14 cellular contexts compared by ENCODE assay signal in the genomic region with DNA sequence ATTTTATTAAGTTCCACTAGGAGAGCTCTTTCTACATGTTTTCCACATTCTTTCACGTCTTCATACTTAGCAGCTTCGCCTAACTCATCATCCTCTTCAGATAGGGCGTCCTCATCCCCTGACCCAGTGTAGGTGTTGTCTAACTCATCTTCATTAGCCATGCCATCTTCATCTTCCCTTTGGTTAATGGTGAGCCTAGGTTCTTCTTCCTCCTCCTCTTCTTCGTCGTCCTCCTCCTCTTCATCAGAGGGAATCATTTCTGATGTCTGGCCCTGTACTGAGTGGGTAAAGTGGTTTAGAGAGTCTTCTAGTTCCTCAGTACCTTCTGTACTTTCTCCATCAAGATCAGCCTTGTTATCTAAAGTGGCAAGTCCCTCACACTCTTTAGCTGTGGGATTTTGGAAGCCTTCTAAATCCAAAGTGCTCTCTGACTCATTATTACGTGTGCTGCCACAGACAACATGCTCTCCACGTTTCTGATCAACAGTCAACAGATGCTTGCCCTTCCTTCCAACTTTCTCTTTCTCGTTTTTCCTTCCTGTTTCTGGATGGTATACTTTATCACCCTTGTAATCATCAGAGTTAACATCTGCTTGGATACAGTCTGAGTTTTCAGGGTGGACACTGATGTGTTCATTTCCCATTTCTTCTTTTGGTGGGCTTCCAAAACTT. TPM values are rescaled to one million over a fixed set of nuclear protein-coding genes. Genes with fewer than 3 reads are reported as not detected.
DNase-seq lines count a peak whose midpoint lies in the region; ATAC-seq and TF ChIP-seq lines count a peak whose summit lies in the region.
"Had no signal": no experiment of that assay in that cellular context is flagged by ENCODE, and none has a peak within 500 bp of the region (broad histone marks: within the 10 kb centered on the region; RNA-seq: fewer than 3 reads in every experiment).

No MANE protein-coding gene starts in this region.

- no peak for TF ChIP-seq CTCF in MCF 10A (IDR thresholded peaks at IDR 0.05; ENCODE audit: unreplicated experiment)
- no peak for TF ChIP-seq CTCF in breast epithelium (IDR thresholded peaks at IDR 0.05)
- no peak for TF ChIP-seq CTCF in GM10248 (IDR thresholded peaks at IDR 0.05; ENCODE audit: control extremely low read depth, extremely low read depth, low read depth, missing control alignments)

- H3K27ac ChIP-seq in breast epithelium = no peak overlapping the region
- H3K27ac ChIP-seq in SJSA1 = peak overlapping the region; percentile 89
- H3K27ac ChIP-seq: C4-2B, left ventricle myocardium inferior, upper lobe of left lung had no signal

- no peaks in the 10 kb centered on the region for H3K27me3 Mint-ChIP-seq in MCF 10A (ENCODE audit: insufficient read depth, unreplicated experiment)
- no peaks in the 10 kb centered on the region for H3K27me3 Mint-ChIP-seq in stimulated activated naive CD8-positive, alpha-beta T cell treated with anti-CD3 and anti-CD28 coated beads, Interleukin-15, amount 100 ng/mL, for 72 hours
- H3K27me3 Mint-ChIP-seq: activated CD4-positive, alpha-beta T cell treated with anti-CD3 and anti-CD28 coated beads, Interleukin-2, amount 10 ng/mL, durations not matched to agents 7 days and 5 days; progenitor cell of endocrine pancreas had no signal

- CTCF ChIA-PET in MCF 10A (lab: Yijun Ruan, JAX) (no interaction called here), GM10248 (lab: Yijun Ruan, JAX) (interaction anchor here (0.9 to 1.8 kb wide), 4 partner anchors 10 to 29 kb away, joined by 3 to 5 read pairs (median 4); no protein-coding TSS in a partner anchor)

- intact Hi-C loops in MCF 10A (cut with micrococcal nuclease) (no loop called here), breast epithelium (cut with DNase I; ENCODE audit: low total_unique reads) (no loop called here)

- no peak for TF ChIP-seq POLR2A in breast epithelium (IDR thresholded peaks at IDR 0.05)

- POLR2A ChIA-PET in MCF 10A (lab: Yijun Ruan, JAX) = interaction anchor here (0.7 to 2.3 kb wide), 2 partner anchors 11 to 18 kb away, joined by 3 to 6 read pairs; no protein-coding TSS in a partner anchor
- POLR2A ChIA-PET in GM10248 (lab: Yijun Ruan, JAX) = no interaction called here

- BruUV-seq in MCF 10A (replicated peaks; lab: Mats Ljungman, UMichigan) = TSS peak; percentile 41

- no peaks in the 10 kb centered on the region for H3K9me3 Mint-ChIP-seq in MCF 10A (ENCODE audit: unreplicated experiment)
- H3K9me3 Mint-ChIP-seq in stimulated activated naive CD8-positive, alpha-beta T cell treated with anti-CD3 and anti-CD28 coated beads, Interleukin-15, amount 100 ng/mL, for 72 hours = no peaks in the 10 kb centered on the region
- H3K9me3 Mint-ChIP-seq: activated CD4-positive, alpha-beta T cell treated with anti-CD3 and anti-CD28 coated beads, Interleukin-2, amount 10 ng/mL, durations not matched to agents 7 days and 5 days had no signal

- H3K4me1 Mint-ChIP-seq in MCF 10A (ENCODE audit: insufficient read depth, unreplicated experiment) = peaks cover 11% of the 10 kb centered on the region
- H3K4me1 Mint-ChIP-seq in stimulated activated naive CD8-positive, alpha-beta T cell treated with anti-CD3 and anti-CD28 coated beads, Interleukin-15, amount 100 ng/mL, for 72 hours = no peaks in the 10 kb centered on the region
- H3K4me1 Mint-ChIP-seq: activated CD4-positive, alpha-beta T cell treated with anti-CD3 and anti-CD28 coated beads, Interleukin-2, amount 10 ng/mL, durations not matched to agents 7 days and 5 days had no signal

- ATAC-seq in esophagus mucosa (peak; percentile 60), GM21786 (IDR thresholded peaks at IDR 0.05; ENCODE audit: unreplicated experiment) (no peak)
- ATAC-seq in stimulated activated naive CD8-positive, alpha-beta T cell treated with anti-CD3 and anti-CD28 coated beads, Interleukin-15, amount 100 ng/mL, for 72 hours = no peak

- peaks cover 99% of the 10 kb centered on the region for H3K36me3 Mint-ChIP-seq in MCF 10A (ENCODE audit: insufficient read depth, unreplicated experiment)

- H3K9me3 ChIP-seq in breast epithelium (no peaks in the 10 kb centered on the region), SJSA1 (replicated peaks) (no peaks in the 10 kb centered on the region)
- H3K9me3 ChIP-seq: left ventricle myocardium inferior, upper lobe of left lung had no signal

- DNase-seq in MCF 10A (ENCODE audit: unreplicated experiment) (peak; percentile 54), breast epithelium (ENCODE audit: low spot score in 2 of 2) (no peak), SJSA1 (ENCODE audit: low read depth in 1 of 2, low spot score in 2 of 2) (peak; percentile 46 to 73), GM10248 (ENCODE audit: extremely low spot score) (no peak), 8988T (no peak)
- no peak for DNase-seq in stimulated activated naive CD8-positive, alpha-beta T cell treated with anti-CD3 and anti-CD28 coated beads, Interleukin-15, amount 100 ng/mL, for 72 hours
- DNase-seq: activated CD4-positive, alpha-beta T cell treated with anti-CD3 and anti-CD28 coated beads, Interleukin-2, amount 10 ng/mL, durations not matched to agents 7 days and 5 days; foreskin melanocyte; left ventricle myocardium inferior; upper lobe of left lung had no signal

- H3K27ac Mint-ChIP-seq in MCF 10A (ENCODE audit: low read depth, unreplicated experiment) = peak overlapping the region; percentile 32
- peak overlapping the region; percentile 9 to 19 for H3K27ac Mint-ChIP-seq in stimulated activated naive CD8-positive, alpha-beta T cell treated with anti-CD3 and anti-CD28 coated beads, Interleukin-15, amount 100 ng/mL, for 72 hours
- H3K27ac Mint-ChIP-seq: activated CD4-positive, alpha-beta T cell treated with anti-CD3 and anti-CD28 coated beads, Interleukin-2, amount 10 ng/mL, durations not matched to agents 7 days and 5 days; progenitor cell of endocrine pancreas had no signal

- no peak overlapping the region for H3K4me3 Mint-ChIP-seq in MCF 10A (ENCODE audit: unreplicated experiment)
- no peak overlapping the region for H3K4me3 Mint-ChIP-seq in stimulated activated naive CD8-positive, alpha-beta T cell treated with anti-CD3 and anti-CD28 coated beads, Interleukin-15, amount 100 ng/mL, for 72 hours
- H3K4me3 Mint-ChIP-seq: activated CD4-positive, alpha-beta T cell treated with anti-CD3 and anti-CD28 coated beads, Interleukin-2, amount 10 ng/mL, durations not matched to agents 7 days and 5 days had no signal

- H3K4me1 ChIP-seq in breast epithelium (no peaks in the 10 kb centered on the region), SJSA1 (replicated peaks) (peaks cover 61% of the 10 kb centered on the region)
- H3K4me1 ChIP-seq: left ventricle myocardium inferior, upper lobe of left lung had no signal

- peaks cover 14% of the 10 kb centered on the region for H3K36me3 ChIP-seq in breast epithelium
- peaks cover 84% of the 10 kb centered on the region for H3K36me3 ChIP-seq in SJSA1

- H3K27me3 ChIP-seq in breast epithelium (no peaks in the 10 kb centered on the region), SJSA1 (replicated peaks) (no peaks in the 10 kb centered on the region; the same call in 1 of the 2 replicates)
- H3K27me3 ChIP-seq: upper lobe of left lung had no signal

- no peak overlapping the region for H3K4me3 ChIP-seq in breast epithelium
- no peak overlapping the region for H3K4me3 ChIP-seq in SJSA1
- H3K4me3 ChIP-seq: left ventricle myocardium inferior, upper lobe of left lung had no signal

RNA-seq across cellular contexts. Expression of a gene that starts 31.1 kb away (rescaled TPM):
- total RNA-seq in MCF 10A (2022) (35.9 and 37.4 TPM in 2 replicates), breast epithelium (10 to 100 TPM; 59.5 to 95.4 (median 65.2) TPM), esophagus mucosa (33.3 TPM)
- total RNA-seq in SJSA1 (2014; rRNA removed; shearing (Covaris generic)) = 11.5 and 21.6 TPM in 2 replicates

RNA-seq across cellular contexts. Expression of a gene that starts 40.8 kb away (rescaled TPM):
- total RNA-seq in MCF 10A (2022) (24.7 and 31.1 TPM in 2 replicates), breast epithelium (10 to 100 TPM; 35.7 to 53.1 (median 38.3) TPM), esophagus mucosa (15.4 TPM)
- 41.9 and 60.0 TPM in 2 replicates for total RNA-seq in SJSA1 (2014; rRNA removed; shearing (Covaris generic))

Comparison
In these comparisons a context has a peak if more than half of its experiments do, and no peak if none do; other contexts are left out.
1. DNase-seq: peak in MCF 10A (single experiment) and SJSA1 (2 of 2); none in breast epithelium (0 of 2), stimulated activated naive CD8-positive, alpha-beta T cell treated with anti-CD3 and anti-CD28 coated beads, Interleukin-15, amount 100 ng/mL, for 72 hours (0 of 2), GM10248 (single experiment) and 8988T (single experiment).